ENCODE assay signal across 9 cellular contexts in genomic region chr6:138428943-138429616, GRCh38. TPM values are rescaled to one million over a fixed set of nuclear protein-coding genes. Genes with fewer than 3 reads are reported as not detected.
DNase-seq lines count a peak whose midpoint lies in the region; ATAC-seq and TF ChIP-seq lines count a peak whose summit lies in the region.
"Had no signal": no experiment of that assay in that cellular context is flagged by ENCODE, and none has a peak within 500 bp of the region (broad histone marks: within the 10 kb centered on the region; RNA-seq: fewer than 3 reads in every experiment).

No MANE protein-coding gene starts in this region.

- no peaks in the 10 kb centered on the region for H3K79me2 ChIP-seq in OCI-LY3 (ENCODE audit: low read length)

- peaks cover 9% of the 10 kb centered on the region for H3K27me3 Mint-ChIP-seq in CD8-positive, alpha-beta T cell (ENCODE audit: low read depth)
- no peaks in the 10 kb centered on the region; the same call in 1 of the 2 replicates for H3K27me3 Mint-ChIP-seq in HFFc6 (ENCODE audit: insufficient read depth)

- no peaks in the 10 kb centered on the region for H3K36me3 Mint-ChIP-seq in CD8-positive, alpha-beta T cell
- H3K36me3 Mint-ChIP-seq in HFFc6 (ENCODE audit: low read depth) = no peaks in the 10 kb centered on the region
- H3K36me3 Mint-ChIP-seq: IgD-negative memory B cell had no signal

- no peaks in the 10 kb centered on the region for H3K27me3 ChIP-seq in CD8-positive, alpha-beta T cell (ENCODE audit: insufficient read depth, low read length)
- no peaks in the 10 kb centered on the region for H3K27me3 ChIP-seq in OCI-LY3 (ENCODE audit: low read depth, low read length)

- no peaks in the 10 kb centered on the region for H3K9me3 ChIP-seq in CD8-positive, alpha-beta T cell (ENCODE audit: low read length)
- no peaks in the 10 kb centered on the region for H3K9me3 ChIP-seq in OCI-LY3 (ENCODE audit: insufficient read depth, low read length)

- peaks cover 1% of the 10 kb centered on the region for H3K4me1 Mint-ChIP-seq in CD8-positive, alpha-beta T cell (ENCODE audit: low read depth)
- H3K4me1 Mint-ChIP-seq in HFFc6 (ENCODE audit: low read depth) = peaks cover 4% of the 10 kb centered on the region; the same call in 1 of the 2 replicates

- ATAC-seq in CD8-positive, alpha-beta T cell = peak; percentile 59
- ATAC-seq in HG03439 (IDR thresholded peaks at IDR 0.05; ENCODE audit: unreplicated experiment) (no peak), HG03095 (IDR thresholded peaks at IDR 0.05; ENCODE audit: unreplicated experiment) (no peak)

- DNase-seq in CD8-positive, alpha-beta T cell = no peak
- DNase-seq in HFFc6 = peak; percentile 66
- DNase-seq in dermis blood vessel endothelial cell = peak; percentile 80
- peak; percentile 81 for DNase-seq in medulla oblongata (ENCODE audit: extremely low spot score)
- DNase-seq in stimulated activated CD4-positive, alpha-beta T cell treated with anti-CD3 and anti-CD28 coated beads, Interleukin-1b, Interleukin-23, amount 100 ng/mL, for 48 hours = no peak

- H3K9me3 Mint-ChIP-seq in CD8-positive, alpha-beta T cell = no peaks in the 10 kb centered on the region
- H3K9me3 Mint-ChIP-seq in HFFc6 = no peaks in the 10 kb centered on the region
- H3K9me3 Mint-ChIP-seq: IgD-negative memory B cell had no signal

- H3K36me3 ChIP-seq in CD8-positive, alpha-beta T cell (ENCODE audit: insufficient read depth, low read length) = no peaks in the 10 kb centered on the region
- no peaks in the 10 kb centered on the region for H3K36me3 ChIP-seq in OCI-LY3 (replicated peaks; ENCODE audit: low read depth, low read length)

- POLR2A ChIA-PET in CD8-positive, alpha-beta T cell (lab: Charles Lee) = no interaction called here

- no peaks in the 10 kb centered on the region for H4K20me1 ChIP-seq in OCI-LY3 (ENCODE audit: insufficient read depth, low read length)

- H3K4me1 ChIP-seq in CD8-positive, alpha-beta T cell (ENCODE audit: insufficient read depth, low read length) = no peaks in the 10 kb centered on the region
- H3K4me1 ChIP-seq in OCI-LY3 (ENCODE audit: low read length) = peaks cover 6% of the 10 kb centered on the region

- no peak overlapping the region for H3K4me3 ChIP-seq in CD8-positive, alpha-beta T cell (ENCODE audit: low read depth, low read length)
- no peak overlapping the region for H3K4me3 ChIP-seq in OCI-LY3 (ENCODE audit: low read length)

- no peak overlapping the region for H2AFZ ChIP-seq in OCI-LY3 (ENCODE audit: low read depth, low read length)

- no peak overlapping the region for H3K27ac Mint-ChIP-seq in CD8-positive, alpha-beta T cell
- H3K27ac Mint-ChIP-seq in HFFc6 = no peak overlapping the region

- peak; percentile 88 for TF ChIP-seq CTCF in CD8-positive, alpha-beta T cell (IDR thresholded peaks at IDR 0.05)
- TF ChIP-seq CTCF in HFFc6 (IDR thresholded peaks at IDR 0.05) (peak; percentile 81), OCI-LY3 (IDR thresholded peaks at IDR 0.05; ENCODE audit: low read depth, low read length) (peak; percentile 75)

- H3K4me2 ChIP-seq in OCI-LY3 (ENCODE audit: low read length) = peak overlapping the region; percentile 10; the same call in 1 of the 2 replicates

- no peak overlapping the region for H3K27ac ChIP-seq in CD8-positive, alpha-beta T cell (ENCODE audit: low read depth, low read length)
- H3K27ac ChIP-seq in OCI-LY3 (ENCODE audit: low read length) = no peak overlapping the region

- CTCF ChIA-PET in CD8-positive, alpha-beta T cell (lab: Charles Lee) = interaction anchor here (0.7 to 10.1 kb wide), 21 partner anchors 9 to 337 kb away, joined by 3 to 200 read pairs (median 4); no protein-coding TSS in a partner anchor

- no peak overlapping the region for H3K9ac ChIP-seq in OCI-LY3 (ENCODE audit: low read length)

- H3K4me3 Mint-ChIP-seq in CD8-positive, alpha-beta T cell = no peak overlapping the region
- H3K4me3 Mint-ChIP-seq in HFFc6 = no peak overlapping the region
- H3K4me3 Mint-ChIP-seq: IgD-negative memory B cell had no signal

- intact Hi-C loops in CD8-positive, alpha-beta T cell (cut with DNase I, micrococcal nuclease) = loop anchor here (1.0 to 5.0 kb wide), 7 partner anchors 80 to 338 kb away; no protein-coding TSS in a partner anchor

RNA-seq across cellular contexts. Expression of gene HEBP2, which starts 25.1 kb away (rescaled TPM):
- total RNA-seq in CD8-positive, alpha-beta T cell = 10 to 100 TPM; 64.6 to 69.1 TPM
- 10 to 100 TPM; 39.7 to 48.4 (median 44.9) TPM for total RNA-seq in HFFc6 (2021; fragmentation: NEBNext Ultra II Directional; extraction: Animal tissue kit (Norgen Biotek cat#: 25700))
- total RNA-seq in dermis blood vessel endothelial cell = 35.8 and 46.3 TPM in 2 replicates

RNA-seq across cellular contexts. Expression of gene SMIM28, which starts 51.4 kb away (rescaled TPM):
- total RNA-seq in CD8-positive, alpha-beta T cell = not detected
- total RNA-seq in HFFc6 (2021; fragmentation: NEBNext Ultra II Directional; extraction: Animal tissue kit (Norgen Biotek cat#: 25700)) = not detected
- not detected in 2 replicates for total RNA-seq in dermis blood vessel endothelial cell

Comparison
In these comparisons a context has a peak if more than half of its experiments do, and no peak if none do; other contexts are left out.
1. DNase-seq: peak in HFFc6 (single experiment), dermis blood vessel endothelial cell (single experiment) and medulla oblongata (single experiment); none in CD8-positive, alpha-beta T cell (0 of 7) and stimulated activated CD4-positive, alpha-beta T cell treated with anti-CD3 and anti-CD28 coated beads, Interleukin-1b, Interleukin-23, amount 100 ng/mL, for 48 hours (single experiment).
2. Peak in every context shown above with its lines, with median percentiles within 50 percentile points of each other: CTCF ChIP-seq.